22 cellular contexts compared by ENCODE assay signal in genomic region chr1:145271191-145271782, GRCh38. TPM values are rescaled to one million over a fixed set of nuclear protein-coding genes. Genes with fewer than 3 reads are reported as not detected.
A peak's percentile ranks its signal among the peaks of the same experiment; 100 is the strongest.
DNase-seq lines count a peak whose midpoint lies in the region; ATAC-seq and TF ChIP-seq lines count a peak whose summit lies in the region.
"Not testable (repeated sequence)": the region's sequence is repeated elsewhere in the genome, so short reads cannot be mapped to it uniquely, and the experiment has no call there.
"Had no signal": no experiment of that assay in that cellular context is flagged by ENCODE, and none has a peak within 500 bp of the region (broad histone marks: within the 10 kb centered on the region; RNA-seq: fewer than 3 reads in every experiment).

No MANE protein-coding gene starts in this region.

- H3K27ac Mint-ChIP-seq in activated naive CD4-positive, alpha-beta T cell treated with anti-CD3 and anti-CD28 coated beads, Interleukin-2, amount 50 U/mL, for 72 hours: not testable (repeated sequence)

- TF ChIP-seq CTCF in cardiac fibroblast (IDR thresholded peaks at IDR 0.05; ENCODE audit: low read depth, low read length); fibroblast of the aortic adventitia (IDR thresholded peaks at IDR 0.05; ENCODE audit: insufficient read depth, low read length): not testable (repeated sequence)

- not testable (repeated sequence) for H3K36me3 Mint-ChIP-seq in activated naive CD4-positive, alpha-beta T cell treated with anti-CD3 and anti-CD28 coated beads, Interleukin-2, amount 50 U/mL, for 72 hours

- not testable (repeated sequence) for H3K9me3 Mint-ChIP-seq in activated naive CD4-positive, alpha-beta T cell treated with anti-CD3 and anti-CD28 coated beads, Interleukin-2, amount 50 U/mL, for 72 hours

- DNase-seq in EH (ENCODE audit: low read depth): peak; percentile 62
- DNase-seq in HT1080 (ENCODE audit: low read depth): peak; percentile 89
- DNase-seq in SK-MEL-5 (ENCODE audit: low read depth, low spot score): peak; percentile 77
- not testable (repeated sequence) for DNase-seq in activated naive CD4-positive, alpha-beta T cell treated with anti-CD3 and anti-CD28 coated beads, Interleukin-2, amount 50 U/mL, for 72 hours (ENCODE audit: low spot score in 2 of 2)
- peak; percentile 14 to 78 for DNase-seq in cardiac fibroblast (ENCODE audit: low read depth in 2 of 2)
- DNase-seq in fibroblast of the aortic adventitia (ENCODE audit: low read depth): peak; percentile 56
- peak; percentile 0 to 71 for DNase-seq in lung microvascular endothelial cell (ENCODE audit: low read depth in 2 of 2)

- H3K4me3 ChIP-seq in cardiac fibroblast (replicated peaks in 1 of 2; ENCODE audit: low read depth in 2 of 2, low read length in 2 of 2); fibroblast of the aortic adventitia (ENCODE audit: low read depth, low read length): not testable (repeated sequence)

- ATAC-seq in activated naive CD4-positive, alpha-beta T cell treated with anti-CD3 and anti-CD28 coated beads, Interleukin-2, amount 50 U/mL, for 72 hours: peak; percentile 88 to 94

- in situ Hi-C loops in SK-MEL-5 (cut with HindIII; ENCODE audit: low pct_unique_long_range_greater_than_20kb, low sequenced_read_pairs): not testable (repeated sequence)

RNA-seq across cellular contexts. Expression of gene PPIAL4D, which starts 29.3 kb away (rescaled TPM):
- not detected in 2 replicates for total RNA-seq in HT1080 (2014; rRNA removed; shearing (Covaris generic))
- not detected in 2 replicates for polyA plus RNA-seq in HT1080 (2015; cell fraction: cytosol; rRNA removed)
- polyA plus RNA-seq in HT1080 (2015; cell fraction: nucleus; rRNA removed): not detected in 2 replicates
- not detected in 2 replicates for total RNA-seq in SK-MEL-5 (2014; rRNA removed; shearing (Covaris generic))
- not detected in 2 replicates for polyA plus RNA-seq in SK-MEL-5 (2015; cell fraction: cytosol; rRNA removed)
- polyA plus RNA-seq in SK-MEL-5 (2015; cell fraction: nucleus; rRNA removed): not detected in 2 replicates
- not detected for total RNA-seq in activated naive CD4-positive, alpha-beta T cell treated with anti-CD3 and anti-CD28 coated beads, Interleukin-2, amount 50 U/mL, for 72 hours
- total RNA-seq in fibroblast of the aortic adventitia (ENCODE audit: low replicate concordance): not detected in 2 replicates
- not detected in 2 replicates for total RNA-seq in lung microvascular endothelial cell
- total RNA-seq: activated naive CD4-positive, alpha-beta T cell treated with anti-CD3 and anti-CD28 coated beads for 36 hours; activated T-helper 1 cell treated with anti-CD3 and anti-CD28 coated beads, Interleukin-12 subunit alpha, Interleukin-12 subunit beta, Interleukin-2, Interleukin-4 antibody, amounts not matched to agents 30 ng/mL and 10 ng/mL and 1 ng/mL, durations not matched to agents 14 hours and 24 hours and 36 hours; cardiac septum; CD8-positive, alpha-beta memory T cell; left lung; mesenteric fat pad; neural crest cell; pancreas; smooth muscle cell; T-helper 1 cell treated with Interleukin-12 subunit alpha and Interleukin-12 subunit beta and Interleukin-4 antibody, amounts not matched to agents 30 ng/mL and 1 ng/mL, for 36 hours; thoracic aorta; urinary bladder had no signal
- polyA plus RNA-seq: BJ; CD8-positive, alpha-beta memory T cell; esophagus; immature natural killer cell; pancreas; smooth muscle cell; urinary bladder had no signal
